In the genomic region with DNA sequence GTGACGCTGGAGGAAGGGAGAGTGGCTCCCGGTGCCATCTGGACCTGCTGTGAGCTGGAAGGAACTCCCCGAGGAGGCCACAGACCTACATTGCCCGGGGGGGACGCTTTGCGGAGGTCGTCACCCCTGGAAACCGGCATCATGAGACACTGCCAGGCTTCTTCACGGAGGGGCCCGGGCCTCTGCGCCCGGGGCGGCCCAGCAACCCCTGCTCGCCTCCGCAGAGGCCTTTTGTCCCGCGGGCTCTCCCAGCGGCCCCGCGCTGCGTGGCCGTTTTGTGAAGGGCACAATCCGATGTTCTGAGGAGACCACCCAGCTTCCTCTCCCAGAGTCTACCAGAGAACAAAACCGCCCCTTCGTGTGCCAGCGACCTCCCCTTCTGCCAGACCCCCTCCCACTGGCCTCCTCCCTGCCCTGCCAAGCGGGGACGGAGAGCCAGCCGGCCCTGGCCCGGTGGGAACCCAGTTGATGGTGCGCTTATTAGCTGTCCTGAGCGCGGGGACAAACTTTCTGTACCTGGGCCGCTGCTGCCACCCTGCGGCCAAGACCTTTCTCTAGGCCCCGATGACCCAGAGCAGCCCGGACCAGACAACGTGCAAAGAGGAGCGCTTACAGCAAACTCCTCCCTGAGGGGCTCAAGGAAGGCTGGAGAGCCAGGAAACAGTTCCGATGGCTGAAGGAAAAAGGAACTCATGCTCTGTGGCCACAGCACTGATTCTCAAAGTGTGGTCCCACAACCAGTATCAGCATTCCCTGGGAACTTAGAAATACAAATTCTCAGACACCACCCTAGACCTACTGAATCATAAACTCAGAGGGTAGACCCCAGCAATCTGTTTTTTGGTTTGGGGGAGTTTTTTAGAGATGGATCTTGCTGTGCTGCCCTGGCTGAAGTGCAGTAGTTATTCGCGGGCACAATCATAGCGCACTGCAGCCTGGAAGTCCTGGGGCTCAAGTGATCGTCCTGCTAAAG, we compare ENCODE assay signal across 8 cellular contexts.
A peak's percentile ranks its signal among the peaks of the same experiment; 100 is the strongest.
DNase-seq lines count a peak whose midpoint lies in the region; ATAC-seq and TF ChIP-seq lines count a peak whose summit lies in the region.

No MANE protein-coding gene starts in this region.

- H3K36me3 ChIP-seq in kidney epithelial cell (ENCODE audit: control insufficient read depth, insufficient read depth, low read length): no peaks in the 10 kb centered on the region

- no peaks in the 10 kb centered on the region for H3K27me3 ChIP-seq in kidney epithelial cell (ENCODE audit: control insufficient read depth, insufficient read depth, low read length)

- peak; percentile 85 for TF ChIP-seq CTCF in kidney epithelial cell (IDR thresholded peaks at IDR 0.05; ENCODE audit: insufficient read depth, low read length, poor library complexity, severe bottlenecking)

- peak; percentile 60 for ATAC-seq in GM21390 (IDR thresholded peaks at IDR 0.05; ENCODE audit: unreplicated experiment)
- ATAC-seq in SK-N-SH treated with all-trans-retinoic acid at 6 μM for 48 hours: peak; percentile 82

- DNase-seq in ELF-1 (ENCODE audit: low read depth, low spot score) (peak; percentile 96), HPDE6-E6E7 (ENCODE audit: extremely low spot score) (peak; percentile 65), cerebellum (ENCODE audit: low spot score) (peak; percentile 71), kidney epithelial cell (ENCODE audit: low read depth) (no peak), NCI-H1092 treated with DMSO at 0.1 percent for 48 hours (lab: John Stamatoyannopoulos, UW) (no peak)
- DNase-seq in stimulated activated CD4-positive, alpha-beta T cell treated with anti-CD3 and anti-CD28 coated beads, Interleukin-12 subunit alpha, Interleukin-12 subunit beta, amount 100 ng/mL, for 4 hours: peak; percentile 29

- peak overlapping the region; percentile 25 for H3K4me3 ChIP-seq in kidney epithelial cell (ENCODE audit: low read depth, low read length)

TF ChIP-seq in SK-N-SH treated with all-trans-retinoic acid at 6 μM for 48 hours, 23 proteins besides CTCF, POLR2A, EP300 and RAD21:
- TF ChIP-seq ZFP30 (CRISPR knock-in tag; IDR thresholded peaks at IDR 0.05): no peak
- TF ChIP-seq, protein P1, sequence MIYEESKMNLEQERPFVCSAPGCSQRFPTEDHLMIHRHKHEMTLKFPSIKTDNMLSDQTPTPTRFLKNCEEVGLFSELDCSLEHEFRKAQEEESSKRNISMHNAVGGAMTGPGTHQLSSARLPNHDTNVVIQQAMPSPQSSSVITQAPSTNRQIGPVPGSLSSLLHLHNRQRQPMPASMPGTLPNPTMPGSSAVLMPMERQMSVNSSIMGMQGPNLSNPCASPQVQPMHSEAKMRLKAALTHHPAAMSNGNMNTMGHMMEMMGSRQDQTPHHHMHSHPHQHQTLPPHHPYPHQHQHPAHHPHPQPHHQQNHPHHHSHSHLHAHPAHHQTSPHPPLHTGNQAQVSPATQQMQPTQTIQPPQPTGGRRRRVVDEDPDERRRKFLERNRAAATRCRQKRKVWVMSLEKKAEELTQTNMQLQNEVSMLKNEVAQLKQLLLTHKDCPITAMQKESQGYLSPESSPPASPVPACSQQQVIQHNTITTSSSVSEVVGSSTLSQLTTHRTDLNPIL (CRISPR knock-in tag; IDR thresholded peaks at IDR 0.05; ENCODE audit: low read depth): no peak
- TF ChIP-seq, protein P2, sequence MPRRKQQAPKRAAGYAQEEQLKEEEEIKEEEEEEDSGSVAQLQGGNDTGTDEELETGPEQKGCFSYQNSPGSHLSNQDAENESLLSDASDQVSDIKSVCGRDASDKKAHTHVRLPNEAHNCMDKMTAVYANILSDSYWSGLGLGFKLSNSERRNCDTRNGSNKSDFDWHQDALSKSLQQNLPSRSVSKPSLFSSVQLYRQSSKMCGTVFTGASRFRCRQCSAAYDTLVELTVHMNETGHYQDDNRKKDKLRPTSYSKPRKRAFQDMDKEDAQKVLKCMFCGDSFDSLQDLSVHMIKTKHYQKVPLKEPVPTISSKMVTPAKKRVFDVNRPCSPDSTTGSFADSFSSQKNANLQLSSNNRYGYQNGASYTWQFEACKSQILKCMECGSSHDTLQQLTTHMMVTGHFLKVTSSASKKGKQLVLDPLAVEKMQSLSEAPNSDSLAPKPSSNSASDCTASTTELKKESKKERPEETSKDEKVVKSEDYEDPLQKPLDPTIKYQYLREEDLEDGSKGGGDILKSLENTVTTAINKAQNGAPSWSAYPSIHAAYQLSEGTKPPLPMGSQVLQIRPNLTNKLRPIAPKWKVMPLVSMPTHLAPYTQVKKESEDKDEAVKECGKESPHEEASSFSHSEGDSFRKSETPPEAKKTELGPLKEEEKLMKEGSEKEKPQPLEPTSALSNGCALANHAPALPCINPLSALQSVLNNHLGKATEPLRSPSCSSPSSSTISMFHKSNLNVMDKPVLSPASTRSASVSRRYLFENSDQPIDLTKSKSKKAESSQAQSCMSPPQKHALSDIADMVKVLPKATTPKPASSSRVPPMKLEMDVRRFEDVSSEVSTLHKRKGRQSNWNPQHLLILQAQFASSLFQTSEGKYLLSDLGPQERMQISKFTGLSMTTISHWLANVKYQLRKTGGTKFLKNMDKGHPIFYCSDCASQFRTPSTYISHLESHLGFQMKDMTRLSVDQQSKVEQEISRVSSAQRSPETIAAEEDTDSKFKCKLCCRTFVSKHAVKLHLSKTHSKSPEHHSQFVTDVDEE (CRISPR knock-in tag; IDR thresholded peaks at IDR 0.05): no peak
- TF ChIP-seq ZNF70 (CRISPR knock-in tag; IDR thresholded peaks at IDR 0.05): no peak

Comparison
In these comparisons a context has a peak if more than half of its experiments do, and no peak if none do; other contexts are left out.
1. DNase-seq: peak in ELF-1 (single experiment), HPDE6-E6E7 (single experiment), cerebellum (single experiment) and stimulated activated CD4-positive, alpha-beta T cell treated with anti-CD3 and anti-CD28 coated beads, Interleukin-12 subunit alpha, Interleukin-12 subunit beta, amount 100 ng/mL, for 4 hours (single experiment); none in kidney epithelial cell (single experiment) and NCI-H1092 treated with DMSO at 0.1 percent for 48 hours (single experiment).